Comparison of ENCODE assay signal across 1 cellular context in the genomic region with DNA sequence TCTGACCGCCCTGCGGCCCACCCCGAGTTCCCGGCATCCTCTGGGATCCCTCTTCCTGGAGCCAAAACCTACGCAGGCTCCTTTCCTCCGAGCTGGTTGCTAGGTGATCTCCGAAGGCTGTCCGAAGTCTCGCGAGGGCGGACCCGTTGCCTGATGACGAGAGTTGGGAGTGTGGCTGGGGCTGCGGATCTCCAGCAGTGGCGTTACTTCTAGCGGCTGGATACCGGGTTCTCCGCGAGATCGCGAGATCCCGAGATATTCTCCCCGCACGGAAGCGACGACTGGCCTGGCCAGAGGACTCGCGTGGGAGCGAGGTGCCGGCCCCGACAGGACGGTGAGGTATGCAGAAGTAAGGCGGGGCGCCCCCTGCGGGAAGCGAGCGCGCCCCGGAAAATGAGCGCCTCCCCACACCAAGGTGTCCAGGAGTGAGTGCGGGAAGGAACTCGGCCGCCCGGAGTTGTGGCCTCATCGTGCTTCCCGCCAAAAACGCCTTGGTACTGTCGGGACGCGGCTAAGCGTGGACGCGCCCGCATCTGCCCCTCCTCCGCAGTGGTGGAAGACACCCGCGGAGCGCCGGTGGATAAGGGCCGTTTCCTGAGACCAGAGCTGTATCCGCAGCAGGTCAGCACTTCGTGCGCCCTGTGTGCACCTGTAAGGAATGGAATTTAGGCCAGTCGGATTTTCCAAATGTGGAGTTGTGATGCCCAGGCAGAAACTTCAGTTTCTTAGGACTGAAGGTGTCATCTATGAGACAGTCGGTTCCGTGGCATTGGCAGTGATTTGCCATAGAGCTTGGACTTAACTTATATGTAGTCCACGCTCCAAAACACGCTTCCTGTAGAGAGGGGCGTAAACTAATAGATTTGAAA.
TF ChIP-seq lines count a peak whose summit lies in the region.

A gene (plus strand): TSS at position 146 of the 869 bp plus-strand sequence. CDS start 1,426 bp downstream, outside the sequence.

TF ChIP-seq in HepG2, 621 proteins besides CTCF, POLR2A, EP300 and RAD21 (continued from another document and continues in another):
- TF ChIP-seq, protein P1, sequence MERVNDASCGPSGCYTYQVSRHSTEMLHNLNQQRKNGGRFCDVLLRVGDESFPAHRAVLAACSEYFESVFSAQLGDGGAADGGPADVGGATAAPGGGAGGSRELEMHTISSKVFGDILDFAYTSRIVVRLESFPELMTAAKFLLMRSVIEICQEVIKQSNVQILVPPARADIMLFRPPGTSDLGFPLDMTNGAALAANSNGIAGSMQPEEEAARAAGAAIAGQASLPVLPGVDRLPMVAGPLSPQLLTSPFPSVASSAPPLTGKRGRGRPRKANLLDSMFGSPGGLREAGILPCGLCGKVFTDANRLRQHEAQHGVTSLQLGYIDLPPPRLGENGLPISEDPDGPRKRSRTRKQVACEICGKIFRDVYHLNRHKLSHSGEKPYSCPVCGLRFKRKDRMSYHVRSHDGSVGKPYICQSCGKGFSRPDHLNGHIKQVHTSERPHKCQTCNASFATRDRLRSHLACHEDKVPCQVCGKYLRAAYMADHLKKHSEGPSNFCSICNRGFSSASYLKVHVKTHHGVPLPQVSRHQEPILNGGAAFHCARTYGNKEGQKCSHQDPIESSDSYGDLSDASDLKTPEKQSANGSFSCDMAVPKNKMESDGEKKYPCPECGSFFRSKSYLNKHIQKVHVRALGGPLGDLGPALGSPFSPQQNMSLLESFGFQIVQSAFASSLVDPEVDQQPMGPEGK (CRISPR knock-in tag; IDR thresholded peaks at IDR 0.05) = peak; percentile 12; the same call in 1 of the 2 replicates
- TF ChIP-seq ZSCAN21 (CRISPR knock-in tag; IDR thresholded peaks at IDR 0.05; ENCODE audit: borderline replicate concordance) (peak; percentile 88), IKZF1 (IDR thresholded peaks at IDR 0.05) (no peak), ZBTB7A (CRISPR knock-in tag; IDR thresholded peaks at IDR 0.05) (no peak), ZNF543 (CRISPR knock-in tag; IDR thresholded peaks at IDR 0.05) (peak; percentile 84), MAZ (IDR thresholded peaks at IDR 0.05; ENCODE audit: borderline replicate concordance, low read depth, low read length) (0 out of 2 replicates have a peak, but pooled peaks have one; percentile 20), MAZ (CRISPR knock-in tag; IDR thresholded peaks at IDR 0.05; ENCODE audit: low read depth) (peak; percentile 85), ZNF468 (CRISPR knock-in tag; IDR thresholded peaks at IDR 0.05) (no peak), SRSF4 (IDR thresholded peaks at IDR 0.05; ENCODE audit: low read depth, low read length, poor library complexity, severe bottlenecking) (no peak), ZMAT3 (CRISPR knock-in tag; conservative IDR thresholded peaks at IDR 0.05) (peak; percentile 81; the same call in 1 of the 2 replicates), RBM39 (IDR thresholded peaks at IDR 0.05; ENCODE audit: low read depth, low read length, poor library complexity, severe bottlenecking) (peak; percentile 95), ZFP36 (IDR thresholded peaks at IDR 0.05; ENCODE audit: borderline replicate concordance, low read depth, low read length, partially characterized antibody) (no peak), SP2 (CRISPR knock-in tag; IDR thresholded peaks at IDR 0.05) (no peak), KLF11 (CRISPR knock-in tag; IDR thresholded peaks at IDR 0.05) (peak; percentile 62; the same call in 1 of the 2 replicates), SNAI1 (CRISPR knock-in tag; IDR thresholded peaks at IDR 0.05; ENCODE audit: borderline replicate concordance) (no peak), ZNF260 (CRISPR knock-in tag; IDR thresholded peaks at IDR 0.05; ENCODE audit: borderline replicate concordance, low read depth) (no peak), ZNF614 (CRISPR knock-in tag; IDR thresholded peaks at IDR 0.05; ENCODE audit: borderline replicate concordance) (peak; percentile 65), FOXK1 (CRISPR knock-in tag; IDR thresholded peaks at IDR 0.05; ENCODE audit: borderline replicate concordance, low read depth) (peak; percentile 50; the same call in 1 of the 2 replicates), ZNF343 (CRISPR knock-in tag; IDR thresholded peaks at IDR 0.05) (peak; percentile 84; the same call in 1 of the 2 replicates), THYN1 (CRISPR knock-in tag; IDR thresholded peaks at IDR 0.05; ENCODE audit: borderline replicate concordance, low read depth) (no peak), ZNF776 (CRISPR knock-in tag; IDR thresholded peaks at IDR 0.05) (no peak), SAFB2 (CRISPR knock-in tag; IDR thresholded peaks at IDR 0.05; ENCODE audit: borderline replicate concordance, low read depth) (no peak), SYNCRIP (IDR thresholded peaks at IDR 0.05; ENCODE audit: insufficient read depth, low read depth, low read length) (no peak), HMGA1 (CRISPR knock-in tag; conservative IDR thresholded peaks at IDR 0.05) (no peak), CEBPG (CRISPR knock-in tag; IDR thresholded peaks at IDR 0.05) (no peak), ZNF234 (CRISPR knock-in tag; conservative IDR thresholded peaks at IDR 0.05) (no peak), MYNN (CRISPR knock-in tag; IDR thresholded peaks at IDR 0.05; ENCODE audit: low read depth) (no peak)
- TF ChIP-seq, protein P2, sequence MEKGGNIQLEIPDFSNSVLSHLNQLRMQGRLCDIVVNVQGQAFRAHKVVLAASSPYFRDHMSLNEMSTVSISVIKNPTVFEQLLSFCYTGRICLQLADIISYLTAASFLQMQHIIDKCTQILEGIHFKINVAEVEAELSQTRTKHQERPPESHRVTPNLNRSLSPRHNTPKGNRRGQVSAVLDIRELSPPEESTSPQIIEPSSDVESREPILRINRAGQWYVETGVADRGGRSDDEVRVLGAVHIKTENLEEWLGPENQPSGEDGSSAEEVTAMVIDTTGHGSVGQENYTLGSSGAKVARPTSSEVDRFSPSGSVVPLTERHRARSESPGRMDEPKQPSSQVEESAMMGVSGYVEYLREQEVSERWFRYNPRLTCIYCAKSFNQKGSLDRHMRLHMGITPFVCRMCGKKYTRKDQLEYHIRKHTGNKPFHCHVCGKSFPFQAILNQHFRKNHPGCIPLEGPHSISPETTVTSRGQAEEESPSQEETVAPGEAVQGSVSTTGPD (CRISPR knock-in tag; IDR thresholded peaks at IDR 0.05) = no peak
- TF ChIP-seq, protein P3, sequence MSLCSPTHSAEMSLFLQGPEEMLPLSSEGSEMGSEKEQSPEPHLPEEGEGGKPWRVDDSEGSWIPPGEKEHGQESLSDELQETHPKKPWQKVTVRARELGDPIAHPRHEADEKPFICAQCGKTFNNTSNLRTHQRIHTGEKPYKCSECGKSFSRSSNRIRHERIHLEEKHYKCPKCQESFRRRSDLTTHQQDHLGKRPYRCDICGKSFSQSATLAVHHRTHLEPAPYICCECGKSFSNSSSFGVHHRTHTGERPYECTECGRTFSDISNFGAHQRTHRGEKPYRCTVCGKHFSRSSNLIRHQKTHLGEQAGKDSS (CRISPR knock-in tag; IDR thresholded peaks at IDR 0.05; ENCODE audit: borderline replicate concordance, low read depth) = 0 out of 2 replicates have a peak, but pooled peaks have one; percentile 88
- TF ChIP-seq, protein P4, sequence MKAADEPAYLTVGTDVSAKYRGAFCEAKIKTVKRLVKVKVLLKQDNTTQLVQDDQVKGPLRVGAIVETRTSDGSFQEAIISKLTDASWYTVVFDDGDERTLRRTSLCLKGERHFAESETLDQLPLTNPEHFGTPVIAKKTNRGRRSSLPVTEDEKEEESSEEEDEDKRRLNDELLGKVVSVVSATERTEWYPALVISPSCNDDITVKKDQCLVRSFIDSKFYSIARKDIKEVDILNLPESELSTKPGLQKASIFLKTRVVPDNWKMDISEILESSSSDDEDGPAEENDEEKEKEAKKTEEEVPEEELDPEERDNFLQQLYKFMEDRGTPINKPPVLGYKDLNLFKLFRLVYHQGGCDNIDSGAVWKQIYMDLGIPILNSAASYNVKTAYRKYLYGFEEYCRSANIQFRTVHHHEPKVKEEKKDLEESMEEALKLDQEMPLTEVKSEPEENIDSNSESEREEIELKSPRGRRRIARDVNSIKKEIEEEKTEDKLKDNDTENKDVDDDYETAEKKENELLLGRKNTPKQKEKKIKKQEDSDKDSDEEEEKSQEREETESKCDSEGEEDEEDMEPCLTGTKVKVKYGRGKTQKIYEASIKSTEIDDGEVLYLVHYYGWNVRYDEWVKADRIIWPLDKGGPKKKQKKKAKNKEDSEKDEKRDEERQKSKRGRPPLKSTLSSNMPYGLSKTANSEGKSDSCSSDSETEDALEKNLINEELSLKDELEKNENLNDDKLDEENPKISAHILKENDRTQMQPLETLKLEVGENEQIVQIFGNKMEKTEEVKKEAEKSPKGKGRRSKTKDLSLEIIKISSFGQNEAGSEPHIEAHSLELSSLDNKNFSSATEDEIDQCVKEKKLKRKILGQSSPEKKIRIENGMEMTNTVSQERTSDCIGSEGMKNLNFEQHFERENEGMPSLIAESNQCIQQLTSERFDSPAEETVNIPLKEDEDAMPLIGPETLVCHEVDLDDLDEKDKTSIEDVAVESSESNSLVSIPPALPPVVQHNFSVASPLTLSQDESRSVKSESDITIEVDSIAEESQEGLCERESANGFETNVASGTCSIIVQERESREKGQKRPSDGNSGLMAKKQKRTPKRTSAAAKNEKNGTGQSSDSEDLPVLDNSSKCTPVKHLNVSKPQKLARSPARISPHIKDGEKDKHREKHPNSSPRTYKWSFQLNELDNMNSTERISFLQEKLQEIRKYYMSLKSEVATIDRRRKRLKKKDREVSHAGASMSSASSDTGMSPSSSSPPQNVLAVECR (CRISPR knock-in tag; IDR thresholded peaks at IDR 0.05; ENCODE audit: borderline replicate concordance) = peak; percentile 86
- TF ChIP-seq, protein P5, sequence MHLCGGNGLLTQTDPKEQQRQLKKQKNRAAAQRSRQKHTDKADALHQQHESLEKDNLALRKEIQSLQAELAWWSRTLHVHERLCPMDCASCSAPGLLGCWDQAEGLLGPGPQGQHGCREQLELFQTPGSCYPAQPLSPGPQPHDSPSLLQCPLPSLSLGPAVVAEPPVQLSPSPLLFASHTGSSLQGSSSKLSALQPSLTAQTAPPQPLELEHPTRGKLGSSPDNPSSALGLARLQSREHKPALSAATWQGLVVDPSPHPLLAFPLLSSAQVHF (CRISPR knock-in tag; IDR thresholded peaks at IDR 0.05) = no peak
- TF ChIP-seq, protein P6, sequence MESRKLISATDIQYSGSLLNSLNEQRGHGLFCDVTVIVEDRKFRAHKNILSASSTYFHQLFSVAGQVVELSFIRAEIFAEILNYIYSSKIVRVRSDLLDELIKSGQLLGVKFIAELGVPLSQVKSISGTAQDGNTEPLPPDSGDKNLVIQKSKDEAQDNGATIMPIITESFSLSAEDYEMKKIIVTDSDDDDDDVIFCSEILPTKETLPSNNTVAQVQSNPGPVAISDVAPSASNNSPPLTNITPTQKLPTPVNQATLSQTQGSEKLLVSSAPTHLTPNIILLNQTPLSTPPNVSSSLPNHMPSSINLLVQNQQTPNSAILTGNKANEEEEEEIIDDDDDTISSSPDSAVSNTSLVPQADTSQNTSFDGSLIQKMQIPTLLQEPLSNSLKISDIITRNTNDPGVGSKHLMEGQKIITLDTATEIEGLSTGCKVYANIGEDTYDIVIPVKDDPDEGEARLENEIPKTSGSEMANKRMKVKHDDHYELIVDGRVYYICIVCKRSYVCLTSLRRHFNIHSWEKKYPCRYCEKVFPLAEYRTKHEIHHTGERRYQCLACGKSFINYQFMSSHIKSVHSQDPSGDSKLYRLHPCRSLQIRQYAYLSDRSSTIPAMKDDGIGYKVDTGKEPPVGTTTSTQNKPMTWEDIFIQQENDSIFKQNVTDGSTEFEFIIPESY (CRISPR knock-in tag; IDR thresholded peaks at IDR 0.05) = no peak; the same call in 1 of the 2 replicates
- TF ChIP-seq, protein P7, sequence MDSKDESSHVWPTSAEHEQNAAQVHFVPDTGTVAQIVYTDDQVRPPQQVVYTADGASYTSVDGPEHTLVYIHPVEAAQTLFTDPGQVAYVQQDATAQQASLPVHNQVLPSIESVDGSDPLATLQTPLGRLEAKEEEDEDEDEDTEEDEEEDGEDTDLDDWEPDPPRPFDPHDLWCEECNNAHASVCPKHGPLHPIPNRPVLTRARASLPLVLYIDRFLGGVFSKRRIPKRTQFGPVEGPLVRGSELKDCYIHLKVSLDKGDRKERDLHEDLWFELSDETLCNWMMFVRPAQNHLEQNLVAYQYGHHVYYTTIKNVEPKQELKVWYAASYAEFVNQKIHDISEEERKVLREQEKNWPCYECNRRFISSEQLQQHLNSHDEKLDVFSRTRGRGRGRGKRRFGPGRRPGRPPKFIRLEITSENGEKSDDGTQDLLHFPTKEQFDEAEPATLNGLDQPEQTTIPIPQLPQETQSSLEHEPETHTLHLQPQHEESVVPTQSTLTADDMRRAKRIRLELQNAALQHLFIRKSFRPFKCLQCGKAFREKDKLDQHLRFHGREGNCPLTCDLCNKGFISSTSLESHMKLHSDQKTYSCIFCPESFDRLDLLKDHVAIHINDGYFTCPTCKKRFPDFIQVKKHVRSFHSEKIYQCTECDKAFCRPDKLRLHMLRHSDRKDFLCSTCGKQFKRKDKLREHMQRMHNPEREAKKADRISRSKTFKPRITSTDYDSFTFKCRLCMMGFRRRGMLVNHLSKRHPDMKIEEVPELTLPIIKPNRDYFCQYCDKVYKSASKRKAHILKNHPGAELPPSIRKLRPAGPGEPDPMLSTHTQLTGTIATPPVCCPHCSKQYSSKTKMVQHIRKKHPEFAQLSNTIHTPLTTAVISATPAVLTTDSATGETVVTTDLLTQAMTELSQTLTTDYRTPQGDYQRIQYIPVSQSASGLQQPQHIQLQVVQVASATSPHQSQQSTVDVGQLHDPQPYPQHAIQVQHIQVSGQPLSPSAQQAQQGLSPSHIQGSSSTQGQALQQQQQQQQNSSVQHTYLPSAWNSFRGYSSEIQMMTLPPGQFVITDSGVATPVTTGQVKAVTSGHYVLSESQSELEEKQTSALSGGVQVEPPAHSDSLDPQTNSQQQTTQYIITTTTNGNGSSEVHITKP (CRISPR knock-in tag; IDR thresholded peaks at IDR 0.05; ENCODE audit: low read depth) = peak; percentile 49; the same call in 1 of the 2 replicates
- TF ChIP-seq, protein P8, sequence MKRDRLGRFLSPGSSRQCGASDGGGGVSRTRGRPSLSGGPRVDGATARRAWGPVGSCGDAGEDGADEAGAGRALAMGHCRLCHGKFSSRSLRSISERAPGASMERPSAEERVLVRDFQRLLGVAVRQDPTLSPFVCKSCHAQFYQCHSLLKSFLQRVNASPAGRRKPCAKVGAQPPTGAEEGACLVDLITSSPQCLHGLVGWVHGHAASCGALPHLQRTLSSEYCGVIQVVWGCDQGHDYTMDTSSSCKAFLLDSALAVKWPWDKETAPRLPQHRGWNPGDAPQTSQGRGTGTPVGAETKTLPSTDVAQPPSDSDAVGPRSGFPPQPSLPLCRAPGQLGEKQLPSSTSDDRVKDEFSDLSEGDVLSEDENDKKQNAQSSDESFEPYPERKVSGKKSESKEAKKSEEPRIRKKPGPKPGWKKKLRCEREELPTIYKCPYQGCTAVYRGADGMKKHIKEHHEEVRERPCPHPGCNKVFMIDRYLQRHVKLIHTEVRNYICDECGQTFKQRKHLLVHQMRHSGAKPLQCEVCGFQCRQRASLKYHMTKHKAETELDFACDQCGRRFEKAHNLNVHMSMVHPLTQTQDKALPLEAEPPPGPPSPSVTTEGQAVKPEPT (CRISPR knock-in tag; IDR thresholded peaks at IDR 0.05; ENCODE audit: low read depth) = peak; percentile 94
- TF ChIP-seq, protein P9, sequence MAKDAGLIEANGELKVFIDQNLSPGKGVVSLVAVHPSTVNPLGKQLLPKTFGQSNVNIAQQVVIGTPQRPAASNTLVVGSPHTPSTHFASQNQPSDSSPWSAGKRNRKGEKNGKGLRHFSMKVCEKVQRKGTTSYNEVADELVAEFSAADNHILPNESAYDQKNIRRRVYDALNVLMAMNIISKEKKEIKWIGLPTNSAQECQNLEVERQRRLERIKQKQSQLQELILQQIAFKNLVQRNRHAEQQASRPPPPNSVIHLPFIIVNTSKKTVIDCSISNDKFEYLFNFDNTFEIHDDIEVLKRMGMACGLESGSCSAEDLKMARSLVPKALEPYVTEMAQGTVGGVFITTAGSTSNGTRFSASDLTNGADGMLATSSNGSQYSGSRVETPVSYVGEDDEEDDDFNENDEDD (CRISPR knock-in tag; IDR thresholded peaks at IDR 0.05; ENCODE audit: borderline replicate concordance) = peak; percentile 97
